ENCODE assay signal across 8 cellular contexts in the genomic region with DNA sequence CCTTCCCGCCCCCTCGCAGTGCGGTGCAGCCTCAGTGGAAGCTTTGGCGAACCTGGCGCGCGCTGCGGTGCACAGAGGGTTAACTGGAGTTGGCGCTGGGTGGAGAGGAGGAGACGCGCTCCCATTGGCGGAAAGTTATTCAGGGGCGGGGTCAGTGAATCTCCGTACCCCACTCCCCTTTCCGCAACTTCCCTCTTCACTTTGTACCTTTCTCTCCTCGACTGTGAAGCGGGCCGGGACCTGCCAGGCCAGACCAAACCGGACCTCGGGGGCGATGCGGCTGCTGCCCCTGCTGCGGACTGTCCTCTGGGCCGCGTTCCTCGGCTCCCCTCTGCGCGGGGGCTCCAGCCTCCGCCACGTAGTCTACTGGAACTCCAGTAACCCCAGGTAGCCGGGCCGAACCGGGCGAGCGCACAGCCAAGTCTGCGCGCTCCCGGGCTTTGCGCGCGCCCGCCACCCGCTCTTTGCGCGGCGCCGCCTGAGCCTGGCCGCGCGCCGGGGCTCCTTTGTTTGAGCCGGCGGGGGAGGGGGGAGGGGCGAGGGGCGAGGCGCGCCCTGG. TPM values are rescaled to one million over a fixed set of nuclear protein-coding genes. Genes with fewer than 3 reads are reported as not detected.
A peak's percentile ranks its signal among the peaks of the same experiment; 100 is the strongest.
DNase-seq lines count a peak whose midpoint lies in the region; ATAC-seq, FAIRE-seq and TF ChIP-seq lines count a peak whose summit lies in the region.

A gene with protein sequence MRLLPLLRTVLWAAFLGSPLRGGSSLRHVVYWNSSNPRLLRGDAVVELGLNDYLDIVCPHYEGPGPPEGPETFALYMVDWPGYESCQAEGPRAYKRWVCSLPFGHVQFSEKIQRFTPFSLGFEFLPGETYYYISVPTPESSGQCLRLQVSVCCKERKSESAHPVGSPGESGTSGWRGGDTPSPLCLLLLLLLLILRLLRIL (plus strand): TSS at position 191 of the 559 bp plus-strand sequence. CDS start 84 bp downstream, at position 275.

- peak within 1 kb of the TSS; percentile 90 for H3K9ac ChIP-seq in GM23248

- H3K4me1 ChIP-seq in GM23248 (ENCODE audit: insufficient read depth): peaks cover 3% of the 10 kb centered on the region; the same call in 1 of the 2 replicates
- H3K4me1 ChIP-seq in heart left ventricle: peaks cover 0 to 42% (median 25%) of the 10 kb centered on the region in 12 donors

- H3K27ac Mint-ChIP-seq in activated naive CD8-positive, alpha-beta T cell treated with anti-CD3 and anti-CD28 coated beads, Interleukin-2, amount 50 U/mL, for 24 hours: peak within 1 kb of the TSS; percentile 28

- no peaks in the 10 kb centered on the region for H4K20me1 ChIP-seq in GM23248 (ENCODE audit: insufficient read depth)

- DNase-seq in GDM1 (lab: John Stamatoyannopoulos, UW) (peak; percentile 77), GM23248 (peak; percentile 89), MG63 (peak; percentile 85), SW480 (ENCODE audit: low spot score) (peak; percentile 91), heart left ventricle (peak; percentile 85 to 89 (median 88)), posterior vena cava (ENCODE audit: low spot score) (peak; percentile 95), urothelium cell line (ENCODE audit: low spot score) (peak; percentile 94)
- DNase-seq in activated naive CD8-positive, alpha-beta T cell treated with anti-CD3 and anti-CD28 coated beads, Interleukin-2, amount 50 U/mL, for 24 hours: peak; percentile 84

- H3K9me3 ChIP-seq in GM23248 (ENCODE audit: low read depth) (no peaks in the 10 kb centered on the region), MG63 (no peaks in the 10 kb centered on the region), heart left ventricle (no peaks in the 10 kb centered on the region)

- peak within 1 kb of the TSS; percentile 96 for H3K4me3 ChIP-seq in GM23248
- H3K4me3 ChIP-seq in MG63: peak within 1 kb of the TSS; percentile 85
- H3K4me3 ChIP-seq in heart left ventricle: peak within 1 kb of the TSS; percentile 55 to 98 (median 82)

- peaks cover 29% of the 10 kb centered on the region for H3K4me1 Mint-ChIP-seq in activated naive CD8-positive, alpha-beta T cell treated with anti-CD3 and anti-CD28 coated beads, Interleukin-2, amount 50 U/mL, for 24 hours

- no peak for TF ChIP-seq CTCF in heart left ventricle (IDR thresholded peaks at IDR 0.05)

- H3K36me3 ChIP-seq in GM23248 (ENCODE audit: low read depth) (no peaks in the 10 kb centered on the region), MG63 (peaks cover 28% of the 10 kb centered on the region), heart left ventricle (peaks cover 0 to 38% (median 25%) of the 10 kb centered on the region in 9 donors)

- intact Hi-C loops in heart left ventricle (cut with DNase I) (loop anchor here in 7 of 10 donors (1.0 to 5.0 kb wide), 10 partner anchors 13 to 581 kb away; a partner anchor contains a TSS), posterior vena cava (cut with DNase I) (no loop called here)

- H3K27me3 ChIP-seq in GM23248 (replicated peaks; ENCODE audit: insufficient read depth) (no peaks in the 10 kb centered on the region), MG63 (no peaks in the 10 kb centered on the region), heart left ventricle (no peaks in the 10 kb centered on the region)

- H3K27me3 Mint-ChIP-seq in activated naive CD8-positive, alpha-beta T cell treated with anti-CD3 and anti-CD28 coated beads, Interleukin-2, amount 50 U/mL, for 24 hours: peaks cover 2% of the 10 kb centered on the region

- H3K79me2 ChIP-seq in GM23248 (ENCODE audit: insufficient read depth): peaks cover 3% of the 10 kb centered on the region; the same call in 1 of the 2 replicates

- H3K36me3 Mint-ChIP-seq in activated naive CD8-positive, alpha-beta T cell treated with anti-CD3 and anti-CD28 coated beads, Interleukin-2, amount 50 U/mL, for 24 hours (ENCODE audit: low read depth): peaks cover 8% of the 10 kb centered on the region

- ATAC-seq in activated naive CD8-positive, alpha-beta T cell treated with anti-CD3 and anti-CD28 coated beads, Interleukin-2, amount 50 U/mL, for 24 hours: peak; percentile 75
- peak; percentile 80 to 91 (median 88) for ATAC-seq in heart left ventricle

- in situ Hi-C loops in GM23248 (cut with MboI): no loop called here

- peak within 1 kb of the TSS; percentile 83 for H3K4me3 Mint-ChIP-seq in activated naive CD8-positive, alpha-beta T cell treated with anti-CD3 and anti-CD28 coated beads, Interleukin-2, amount 50 U/mL, for 24 hours

- no peak for TF ChIP-seq POLR2A in heart left ventricle (IDR thresholded peaks at IDR 0.05)

- peak; percentile 92 for FAIRE-seq in urothelium cell line (lab: Jason Lieb, UNC)

- H3F3A ChIP-seq in GM23248 (ENCODE audit: insufficient read depth): no peaks in the 10 kb centered on the region

- H3K27ac ChIP-seq in GM23248: peak within 1 kb of the TSS; percentile 56
- peak within 1 kb of the TSS in 11 of 12 donors; percentile 56 to 84 (median 71) for H3K27ac ChIP-seq in heart left ventricle

- 1% methylated on average over 30 to 50 of the region's 57 CpGs for WGBS in GM23248 (ENCODE audit: low coverage in 1 of 2, low lambda C conversion rate in 2 of 2, missing lambda C conversion rate in 2 of 2), 2 experiments
- 0 to 1% (median 1%) methylated on average over 29 to 57 of the region's 57 CpGs for WGBS in heart left ventricle, 4 donors

- peak within 1 kb of the TSS; percentile 95 for H2AFZ ChIP-seq in GM23248

- H3K9me3 Mint-ChIP-seq in activated naive CD8-positive, alpha-beta T cell treated with anti-CD3 and anti-CD28 coated beads, Interleukin-2, amount 50 U/mL, for 24 hours: no peaks in the 10 kb centered on the region

- H3K9me2 ChIP-seq in GM23248 (ENCODE audit: insufficient read depth): no peaks in the 10 kb centered on the region

- peak within 1 kb of the TSS; percentile 90 for H3K4me2 ChIP-seq in GM23248 (ENCODE audit: unreplicated experiment)

RNA-seq across cellular contexts. Expression of the gene that starts here (rescaled TPM):
- total RNA-seq in GM23248 (2014; rRNA removed; shearing (Covaris generic)): 2.4 and 5.5 TPM in 2 replicates
- 4.4 and 4.6 TPM in 2 replicates for polyA plus RNA-seq in GM23248 (2016; fragmentation: Nextera tagmentation; extraction: Ambion mirVana)
- total RNA-seq in MG63 (2014; rRNA removed; shearing (Covaris generic); ENCODE audit: low replicate concordance): 12.0 and 13.0 TPM in 2 replicates
- total RNA-seq in heart left ventricle: 1 to 10 TPM; 1.1 to 3.3 (median 2.2) TPM
- polyA plus RNA-seq in heart left ventricle: 1 to 10 TPM; 2.0 to 4.8 TPM
- 1 to 10 TPM; 2.0 to 2.6 TPM for total RNA-seq in posterior vena cava

Comparison
In these comparisons a context has a peak if more than half of its experiments do, and no peak if none do; other contexts are left out.
1. Peak in every context shown above with its lines: DNase-seq, ATAC-seq, H3K4me3 ChIP-seq and H3K27ac ChIP-seq.
2. intact Hi-C loops: an anchor here in heart left ventricle (1.0 to 5.0 kb wide); none called in posterior vena cava.